ENCODE assay signal across 25 cellular contexts in the genomic region with DNA sequence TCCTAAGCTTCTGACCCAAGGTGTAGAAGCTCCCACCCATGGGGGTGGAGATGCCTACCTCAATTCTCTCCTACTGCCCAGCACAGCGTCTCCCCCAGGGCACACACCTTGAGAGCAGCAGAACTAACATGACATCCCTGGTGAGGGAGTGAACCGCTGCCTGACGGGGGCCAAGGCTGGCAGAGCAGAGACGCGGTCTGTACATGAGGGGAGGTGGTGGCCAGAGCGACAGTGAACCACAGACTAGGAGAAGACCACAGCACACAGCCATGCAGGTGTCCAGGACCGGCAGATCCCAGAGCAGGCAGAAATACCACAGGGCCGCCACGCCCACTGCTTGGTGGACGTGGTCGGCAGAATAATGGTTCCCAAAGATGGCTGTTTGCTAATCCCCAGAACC. TPM values are rescaled to one million over a fixed set of nuclear protein-coding genes. Genes with fewer than 3 reads are reported as not detected.
A peak's percentile ranks its signal among the peaks of the same experiment; 100 is the strongest.
DNase-seq lines count a peak whose midpoint lies in the region; ATAC-seq, FAIRE-seq and TF ChIP-seq lines count a peak whose summit lies in the region.
"Had no signal": no experiment of that assay in that cellular context is flagged by ENCODE, and none has a peak within 500 bp of the region (broad histone marks: within the 10 kb centered on the region; RNA-seq: fewer than 3 reads in every experiment).

No MANE protein-coding gene starts in this region.

- H3K4me1 Mint-ChIP-seq in activated naive CD8-positive, alpha-beta T cell (ENCODE audit: low read depth) = no peaks in the 10 kb centered on the region
- H3K4me1 Mint-ChIP-seq in activated naive CD8-positive, alpha-beta T cell treated with anti-CD3 and anti-CD28 coated beads, Interleukin-2, amount 50 U/mL, for 24 hours = no peaks in the 10 kb centered on the region
- H3K4me1 Mint-ChIP-seq in CD14-positive monocyte = peaks cover 5% of the 10 kb centered on the region
- H3K4me1 Mint-ChIP-seq: B cell; CD8-positive, alpha-beta memory T cell; GM23338 had no signal

- H2BK120ac ChIP-seq in neuronal stem cell (ENCODE audit: low read depth, low read length) = no peak overlapping the region

- no peak overlapping the region for H4K8ac ChIP-seq in neuronal stem cell (ENCODE audit: low read depth, low read length)

- H2BK12ac ChIP-seq in neuronal stem cell (ENCODE audit: low read length) = no peak overlapping the region

- H3K27me3 ChIP-seq in neuronal stem cell (ENCODE audit: control insufficient read depth in 3 of 3, insufficient read depth in 3 of 3, low read depth in 1 of 3, low read length in 3 of 3) (peaks cover 0 to 40% (median 0%) of the 10 kb centered on the region in 3 experiments), upper lobe of right lung (no peaks in the 10 kb centered on the region), body of pancreas (no peaks in the 10 kb centered on the region)
- H3K27me3 ChIP-seq: BLaER1 had no signal

- intact Hi-C loops in kidney (cut with DNase I) = no loop called here
- intact Hi-C loops in upper lobe of right lung (cut with DNase I) = no loop called here
- intact Hi-C loops in CD14-positive monocyte (cut with micrococcal nuclease) = no loop called here
- intact Hi-C loops in body of pancreas (cut with DNase I) = no loop called here
- intact Hi-C loops in head of caudate nucleus (cut with DNase I) = no loop called here

- no peak overlapping the region for H4K91ac ChIP-seq in neuronal stem cell (ENCODE audit: low read depth, low read length, poor library complexity)

- no peak for DNase-seq in activated naive CD8-positive, alpha-beta T cell treated with anti-CD3 and anti-CD28 coated beads, Interleukin-2, amount 50 U/mL, for 24 hours
- DNase-seq in kidney (peak; percentile 54), neuronal stem cell (ENCODE audit: low spot score) (no peak), upper lobe of right lung (peak; percentile 40), CD14-positive monocyte (ENCODE audit: low spot score) (no peak), body of pancreas (no peak), head of caudate nucleus (no peak)
- DNase-seq: Calu3; CD4-positive, alpha-beta T cell; CD8-positive, alpha-beta memory T cell; DMS53; DMS79 treated with DMSO at 0.1 percent for 48 hours; GF-D8; H9 had no signal

- ATAC-seq in activated naive CD8-positive, alpha-beta T cell treated with anti-CD3 and anti-CD28 coated beads, Interleukin-2, amount 50 U/mL, for 24 hours = no peak
- ATAC-seq in upper lobe of right lung (no peak), body of pancreas (no peak)
- ATAC-seq: GM23338, HCT116 had no signal

- H3K36me3 Mint-ChIP-seq in activated naive CD8-positive, alpha-beta T cell = no peaks in the 10 kb centered on the region
- H3K36me3 Mint-ChIP-seq in activated naive CD8-positive, alpha-beta T cell treated with anti-CD3 and anti-CD28 coated beads, Interleukin-2, amount 50 U/mL, for 24 hours (ENCODE audit: low read depth) = no peaks in the 10 kb centered on the region
- H3K36me3 Mint-ChIP-seq in CD14-positive monocyte = no peaks in the 10 kb centered on the region
- H3K36me3 Mint-ChIP-seq: CD8-positive, alpha-beta memory T cell had no signal

- no peak for TF ChIP-seq POLR2A in body of pancreas (IDR thresholded peaks at IDR 0.05)

- H3K79me1 ChIP-seq in neuronal stem cell (ENCODE audit: low read depth, low read length) = no peaks in the 10 kb centered on the region

- H3K9me3 ChIP-seq in kidney (ENCODE audit: control insufficient read depth in 1 of 2, low read length in 2 of 2) = no peaks in the 10 kb centered on the region
- H3K9me3 ChIP-seq in neuronal stem cell (replicated peaks in 1 of 2; ENCODE audit: control insufficient read depth in 2 of 2, insufficient read depth in 1 of 2, low read depth in 1 of 2, low read length in 2 of 2) = no peaks in the 10 kb centered on the region
- H3K9me3 ChIP-seq in upper lobe of right lung = no peaks in the 10 kb centered on the region
- H3K9me3 ChIP-seq in body of pancreas = no peaks in the 10 kb centered on the region
- H3K9me3 ChIP-seq: BLaER1 had no signal

- no peaks in the 10 kb centered on the region for H3K9me3 Mint-ChIP-seq in activated naive CD8-positive, alpha-beta T cell (ENCODE audit: low read depth)
- no peaks in the 10 kb centered on the region for H3K9me3 Mint-ChIP-seq in activated naive CD8-positive, alpha-beta T cell treated with anti-CD3 and anti-CD28 coated beads, Interleukin-2, amount 50 U/mL, for 24 hours
- H3K9me3 Mint-ChIP-seq in CD14-positive monocyte = peaks cover 0 to 2% (median 0%) of the 10 kb centered on the region in 7 donors
- H3K9me3 Mint-ChIP-seq: CD4-positive, alpha-beta T cell; CD8-positive, alpha-beta memory T cell; GM23338; H9 had no signal

- peak overlapping the region in 1 of 2 donors; percentile 41 for H3K27ac ChIP-seq in kidney (ENCODE audit: low read depth in 2 of 2, low read length in 2 of 2)
- no peak overlapping the region for H3K27ac ChIP-seq in neuronal stem cell (replicated peaks; ENCODE audit: low read length)
- H3K27ac ChIP-seq in upper lobe of right lung = no peak overlapping the region
- H3K27ac ChIP-seq in body of pancreas = no peak overlapping the region
- H3K27ac ChIP-seq: 22Rv1, BLaER1, C4-2B had no signal

- peaks cover 10 to 21% of the 10 kb centered on the region in 2 donors for H3K4me1 ChIP-seq in kidney (ENCODE audit: control insufficient read depth in 1 of 2, insufficient read depth in 1 of 2, low read depth in 1 of 2, low read length in 2 of 2)
- no peaks in the 10 kb centered on the region for H3K4me1 ChIP-seq in neuronal stem cell (ENCODE audit: control insufficient read depth in 2 of 2, insufficient read depth in 1 of 2, low read depth in 1 of 2, low read length in 2 of 2)
- no peaks in the 10 kb centered on the region for H3K4me1 ChIP-seq in upper lobe of right lung
- no peaks in the 10 kb centered on the region for H3K4me1 ChIP-seq in body of pancreas
- H3K4me1 ChIP-seq: BLaER1 had no signal

- no peak overlapping the region for H3K14ac ChIP-seq in neuronal stem cell (ENCODE audit: low read length)

- no peaks in the 10 kb centered on the region for H3K27me3 Mint-ChIP-seq in activated naive CD8-positive, alpha-beta T cell
- no peaks in the 10 kb centered on the region for H3K27me3 Mint-ChIP-seq in activated naive CD8-positive, alpha-beta T cell treated with anti-CD3 and anti-CD28 coated beads, Interleukin-2, amount 50 U/mL, for 24 hours
- peaks cover 5 to 11% (median 8%) of the 10 kb centered on the region in 3 donors for H3K27me3 Mint-ChIP-seq in CD14-positive monocyte (ENCODE audit: low read depth in 3 of 3)
- H3K27me3 Mint-ChIP-seq: B cell; CD4-positive, alpha-beta T cell had no signal

- H3K4me3 ChIP-seq in kidney (ENCODE audit: low read length in 2 of 2) (no peak overlapping the region), neuronal stem cell (ENCODE audit: low read length in 2 of 2) (no peak overlapping the region), upper lobe of right lung (no peak overlapping the region), body of pancreas (no peak overlapping the region)
- H3K4me3 ChIP-seq: BLaER1, GM23338 had no signal

- H3K4ac ChIP-seq in neuronal stem cell (ENCODE audit: low read length) = no peak overlapping the region

- H3K18ac ChIP-seq in neuronal stem cell (ENCODE audit: low read length) = peak overlapping the region; percentile 16

- FAIRE-seq in kidney (lab: Jason Lieb, UNC) = no peak
- FAIRE-seq: A204.1, GM12891, GM18507 had no signal

- TF ChIP-seq CTCF in kidney (IDR thresholded peaks at IDR 0.05; ENCODE audit: borderline replicate concordance, extremely low read depth, insufficient read depth) = no peak
- no peak for TF ChIP-seq CTCF in upper lobe of right lung (IDR thresholded peaks at IDR 0.05)
- no peak for TF ChIP-seq CTCF in CD14-positive monocyte (IDR thresholded peaks at IDR 0.05)
- no peak for TF ChIP-seq CTCF in body of pancreas (IDR thresholded peaks at IDR 0.05)

- H2AFZ ChIP-seq in neuronal stem cell (ENCODE audit: low read length) = no peak overlapping the region
- H2AFZ ChIP-seq: GM23338 had no signal

- H3K4me2 ChIP-seq in neuronal stem cell (ENCODE audit: insufficient read depth, low read length, poor library complexity, severe bottlenecking) = no peak overlapping the region
- H3K4me2 ChIP-seq: BLaER1, GM23338 had no signal

- WGBS in neuronal stem cell (ENCODE audit: extremely low coverage in 2 of 2, insufficient read length in 2 of 2, insufficient replicate concordance in 1 of 2), 2 donors = no CpG with 5 or more reads among the region's 11 CpGs
- 93 to 98% methylated on average over 10 to 11 of the region's 11 CpGs for WGBS in body of pancreas, 2 donors

- H3K4me3 Mint-ChIP-seq in activated naive CD8-positive, alpha-beta T cell = no peak overlapping the region
- H3K4me3 Mint-ChIP-seq in activated naive CD8-positive, alpha-beta T cell treated with anti-CD3 and anti-CD28 coated beads, Interleukin-2, amount 50 U/mL, for 24 hours = no peak overlapping the region
- no peak overlapping the region for H3K4me3 Mint-ChIP-seq in CD14-positive monocyte
- H3K4me3 Mint-ChIP-seq: B cell; CD4-positive, alpha-beta T cell; CD8-positive, alpha-beta memory T cell; GM23338; H9 had no signal

- H3K27ac Mint-ChIP-seq in activated naive CD8-positive, alpha-beta T cell = peak overlapping the region; percentile 46
- H3K27ac Mint-ChIP-seq in activated naive CD8-positive, alpha-beta T cell treated with anti-CD3 and anti-CD28 coated beads, Interleukin-2, amount 50 U/mL, for 24 hours = no peak overlapping the region
- no peak overlapping the region for H3K27ac Mint-ChIP-seq in CD14-positive monocyte
- H3K27ac Mint-ChIP-seq: B cell; CD4-positive, alpha-beta T cell; CD8-positive, alpha-beta memory T cell; GM23338; H9 had no signal

- H3K36me3 ChIP-seq in kidney (ENCODE audit: control insufficient read depth in 1 of 2, insufficient read depth in 2 of 2, low read length in 2 of 2) (peaks cover 56 to 75% of the 10 kb centered on the region in 2 donors), neuronal stem cell (replicated peaks in 1 of 2; ENCODE audit: control insufficient read depth in 2 of 2, insufficient read depth in 2 of 2, low read length in 2 of 2) (no peaks in the 10 kb centered on the region), upper lobe of right lung (no peaks in the 10 kb centered on the region), body of pancreas (replicated peaks in 1 of 2; ENCODE audit: insufficient read depth in 1 of 2, low read depth in 2 of 2) (peaks cover 0 to 2% of the 10 kb centered on the region in 2 donors)
- H3K36me3 ChIP-seq: BLaER1 had no signal

- no peak overlapping the region for H2BK5ac ChIP-seq in neuronal stem cell (ENCODE audit: low read length)

- H3K9ac ChIP-seq in kidney (ENCODE audit: low read length in 2 of 2) = no peak overlapping the region
- no peak overlapping the region for H3K9ac ChIP-seq in neuronal stem cell (ENCODE audit: low read depth, low read length, poor library complexity)
- H3K9ac ChIP-seq: BLaER1 had no signal

- peak overlapping the region; percentile 70 for H3K23ac ChIP-seq in neuronal stem cell (ENCODE audit: low read depth, low read length, poor library complexity)

- no peak overlapping the region for H2BK15ac ChIP-seq in neuronal stem cell (ENCODE audit: low read length)

- peak overlapping the region; percentile 34 for H2AK5ac ChIP-seq in neuronal stem cell (ENCODE audit: low read depth, low read length)

RNA-seq across cellular contexts. Expression of a gene that starts 40.4 kb away (rescaled TPM):
- 172 TPM for total RNA-seq in kidney
- polyA plus RNA-seq in kidney (ENCODE audit: insufficient read depth, low read depth, low replicate concordance) = 44.4 TPM
- polyA plus RNA-seq in neuronal stem cell (2013, experiment 1 of 2) = 0.01 TPM
- 0.03 TPM for polyA plus RNA-seq in neuronal stem cell (2013, experiment 2 of 2)
- 22.0 TPM for total RNA-seq in upper lobe of right lung
- polyA plus RNA-seq in CD14-positive monocyte = under 1 TPM in 1 of 2 donors, not detected in 1; 0.03 TPM
- total RNA-seq in body of pancreas = 1 to 10 TPM; 4.6 to 8.3 TPM
- total RNA-seq: B cell had no signal
- polyA plus RNA-seq: AG04450 had no signal

Comparison
In these comparisons a context has a peak if more than half of its experiments do, and no peak if none do; other contexts are left out.
1. DNase-seq: peak in kidney (single experiment) and upper lobe of right lung (single experiment); none in activated naive CD8-positive, alpha-beta T cell treated with anti-CD3 and anti-CD28 coated beads, Interleukin-2, amount 50 U/mL, for 24 hours (single experiment), neuronal stem cell (single experiment), CD14-positive monocyte (single experiment), body of pancreas (0 of 4) and head of caudate nucleus (0 of 42).